8 cellular contexts compared by ENCODE assay signal in the genomic region with DNA sequence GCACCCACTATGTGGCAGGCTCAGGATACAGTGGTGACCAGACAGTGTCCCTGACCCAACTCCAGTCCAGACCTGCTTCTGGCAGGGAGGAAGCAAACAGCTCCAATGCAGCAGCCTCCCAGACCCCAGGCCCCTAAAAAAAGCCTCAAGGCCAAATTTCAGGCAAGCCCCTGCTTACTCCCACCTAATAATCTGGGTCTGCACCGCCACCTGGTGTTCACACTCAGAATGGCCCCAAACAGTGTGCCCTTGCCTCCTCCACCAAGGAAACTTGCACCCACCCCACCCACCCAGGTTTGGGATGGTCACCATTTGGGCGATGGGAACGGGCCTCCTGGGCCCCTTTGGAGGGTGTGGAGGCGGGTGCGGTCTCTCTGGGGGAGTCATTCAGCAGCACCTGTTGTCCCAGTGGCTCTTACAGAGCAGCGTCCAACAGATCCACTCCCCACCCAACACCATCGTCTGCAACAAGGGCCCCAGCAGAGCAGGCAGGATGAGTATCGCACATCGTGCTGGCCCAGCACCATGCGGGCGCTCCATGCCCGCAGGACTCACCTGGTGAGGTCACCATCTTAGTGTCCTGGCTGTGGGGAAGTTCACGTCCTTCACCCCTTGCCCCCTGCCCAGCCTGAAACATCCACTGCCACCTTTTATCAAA. TPM values are rescaled to one million over a fixed set of nuclear protein-coding genes. Genes with fewer than 3 reads are reported as not detected.
DNase-seq lines count a peak whose midpoint lies in the region; ATAC-seq, FAIRE-seq and TF ChIP-seq lines count a peak whose summit lies in the region.

No MANE protein-coding gene starts in this region.

- no peak overlapping the region for H4K91ac ChIP-seq in trophoblast cell (ENCODE audit: low read depth, low read length)

- H3K4me1 ChIP-seq in A673 (ENCODE audit: insufficient read depth, low read length, poor library complexity, severe bottlenecking) (no peaks in the 10 kb centered on the region), OCI-LY7 (ENCODE audit: insufficient read depth, low read length, poor library complexity, severe bottlenecking) (no peaks in the 10 kb centered on the region), trophoblast cell (ENCODE audit: control insufficient read depth in 1 of 2, insufficient read depth in 2 of 2, low read length in 2 of 2) (no peaks in the 10 kb centered on the region)

- TF ChIP-seq POLR2A in GM12891 (IDR thresholded peaks at IDR 0.05; ENCODE audit: low read depth, low read length) = no peak

- TF ChIP-seq CTCF in A673 (conservative IDR thresholded peaks at IDR 0.05; ENCODE audit: low read depth, low read length) (peak; percentile 55), OCI-LY7 (conservative IDR thresholded peaks at IDR 0.05; ENCODE audit: low read length) (peak; percentile 76), foreskin fibroblast (IDR thresholded peaks at IDR 0.05; ENCODE audit: low read depth, low read length) (peak; percentile 78)

- no peaks in the 10 kb centered on the region for H3K9me2 ChIP-seq in OCI-LY7 (ENCODE audit: insufficient read depth, low read length)

- intact Hi-C loops in A673 (cut with micrococcal nuclease; ENCODE audit: unreplicated experiment) (loop anchor here (2.0 kb wide), 1 partner anchor 203 kb away; no protein-coding TSS in a partner anchor), OCI-LY7 (cut with micrococcal nuclease; ENCODE audit: unreplicated experiment) (loop anchor here (2.0 to 5.0 kb wide), 2 partner anchors 27 to 62 kb away; a partner anchor contains a TSS)
- intact Hi-C loops in activated T-helper 1 cell treated with anti-CD3 and anti-CD28 coated beads, Interleukin-12 subunit alpha, Interleukin-12 subunit beta, Interleukin-2, Interleukin-4 antibody, amounts not matched to agents 30 ng/mL and 10 ng/mL and 1 ng/mL, durations not matched to agents 14 hours and 24 hours and 36 hours (cut with micrococcal nuclease) = loop anchor here (1.0 kb wide), 2 partner anchors 31 to 114 kb away; no protein-coding TSS in a partner anchor

- H3K27ac Mint-ChIP-seq in activated T-helper 1 cell treated with anti-CD3 and anti-CD28 coated beads, Interleukin-12 subunit alpha, Interleukin-12 subunit beta, Interleukin-2, Interleukin-4 antibody, amounts not matched to agents 30 ng/mL and 10 ng/mL and 1 ng/mL, durations not matched to agents 14 hours and 24 hours and 36 hours = no peak overlapping the region

- no peak for ATAC-seq in HG03280 (IDR thresholded peaks at IDR 0.05; ENCODE audit: unreplicated experiment)

- H3K4ac ChIP-seq in trophoblast cell (ENCODE audit: low read depth, low read length) = no peak overlapping the region

- no peak overlapping the region for H4K8ac ChIP-seq in trophoblast cell (ENCODE audit: low read depth, low read length)

- H3K4me3 ChIP-seq in A673 (ENCODE audit: low read depth, low read length, poor library complexity, severe bottlenecking) (no peak overlapping the region), OCI-LY7 (ENCODE audit: low read depth, low read length, poor library complexity, severe bottlenecking) (no peak overlapping the region), foreskin fibroblast (ENCODE audit: low read depth in 1 of 2, low read length in 2 of 2) (no peak overlapping the region), trophoblast cell (ENCODE audit: low read depth, low read length) (no peak overlapping the region)

- H3K27me3 ChIP-seq in A673 (replicated peaks; ENCODE audit: insufficient read depth, low read depth, low read length, poor library complexity) (no peaks in the 10 kb centered on the region), trophoblast cell (ENCODE audit: insufficient read depth, low read length) (no peaks in the 10 kb centered on the region)

- H3K4me1 Mint-ChIP-seq in activated T-helper 1 cell treated with anti-CD3 and anti-CD28 coated beads, Interleukin-12 subunit alpha, Interleukin-12 subunit beta, Interleukin-2, Interleukin-4 antibody, amounts not matched to agents 30 ng/mL and 10 ng/mL and 1 ng/mL, durations not matched to agents 14 hours and 24 hours and 36 hours (ENCODE audit: low read depth) = no peaks in the 10 kb centered on the region

- no peak overlapping the region for H2AK5ac ChIP-seq in trophoblast cell (ENCODE audit: low read length)

- no peak overlapping the region for H3K18ac ChIP-seq in trophoblast cell (ENCODE audit: low read length)

- H3K9me3 ChIP-seq in A673 (ENCODE audit: low read depth, low read length, poor library complexity, severe bottlenecking) (no peaks in the 10 kb centered on the region), OCI-LY7 (ENCODE audit: low read length) (no peaks in the 10 kb centered on the region), trophoblast cell (ENCODE audit: insufficient read depth, low read depth, low read length) (no peaks in the 10 kb centered on the region)

- H2BK12ac ChIP-seq in trophoblast cell (ENCODE audit: low read length) = no peak overlapping the region

- H3K27ac ChIP-seq in A673 (ENCODE audit: low read depth, low read length, poor library complexity, severe bottlenecking) (no peak overlapping the region), OCI-LY7 (ENCODE audit: low read depth, low read length, poor library complexity, severe bottlenecking) (no peak overlapping the region), trophoblast cell (ENCODE audit: low read depth, low read length) (no peak overlapping the region)

- no peak overlapping the region for H2BK5ac ChIP-seq in trophoblast cell (ENCODE audit: low read depth, low read length, poor library complexity)

- H3K23ac ChIP-seq in trophoblast cell (ENCODE audit: low read length) = no peak overlapping the region

- H3K4me2 ChIP-seq in OCI-LY7 (ENCODE audit: low read length) = no peak overlapping the region
- no peak overlapping the region for H3K4me2 ChIP-seq in trophoblast cell (ENCODE audit: low read length)

- no peak overlapping the region for H3K14ac ChIP-seq in trophoblast cell (ENCODE audit: low read length)

- H4K12ac ChIP-seq in trophoblast cell (ENCODE audit: low read depth, low read length) = no peak overlapping the region

- H3K36me3 Mint-ChIP-seq in activated T-helper 1 cell treated with anti-CD3 and anti-CD28 coated beads, Interleukin-12 subunit alpha, Interleukin-12 subunit beta, Interleukin-2, Interleukin-4 antibody, amounts not matched to agents 30 ng/mL and 10 ng/mL and 1 ng/mL, durations not matched to agents 14 hours and 24 hours and 36 hours (ENCODE audit: low read depth) = no peaks in the 10 kb centered on the region

- peaks cover under 1% of the 10 kb centered on the region for H3K27me3 Mint-ChIP-seq in activated T-helper 1 cell treated with anti-CD3 and anti-CD28 coated beads, Interleukin-12 subunit alpha, Interleukin-12 subunit beta, Interleukin-2, Interleukin-4 antibody, amounts not matched to agents 30 ng/mL and 10 ng/mL and 1 ng/mL, durations not matched to agents 14 hours and 24 hours and 36 hours (ENCODE audit: insufficient read depth)

- BruUV-seq in A673 (replicated peaks; lab: Mats Ljungman, UMichigan) (no TSS peak), OCI-LY7 (replicated peaks; lab: Mats Ljungman, UMichigan) (no TSS peak)

- H3K4me3 Mint-ChIP-seq in activated T-helper 1 cell treated with anti-CD3 and anti-CD28 coated beads, Interleukin-12 subunit alpha, Interleukin-12 subunit beta, Interleukin-2, Interleukin-4 antibody, amounts not matched to agents 30 ng/mL and 10 ng/mL and 1 ng/mL, durations not matched to agents 14 hours and 24 hours and 36 hours = no peak overlapping the region

- no CpG with 5 or more reads among the region's 13 CpGs for WGBS in trophoblast cell (ENCODE audit: extremely low coverage, insufficient coverage, insufficient read length)

- H2BK120ac ChIP-seq in trophoblast cell (ENCODE audit: insufficient read depth, low read length, poor library complexity) = no peak overlapping the region

- no peaks in the 10 kb centered on the region for H3K79me1 ChIP-seq in trophoblast cell (ENCODE audit: low read length)

- DNase-seq in A673 (ENCODE audit: low spot score) = peak; percentile 45
- DNase-seq in GM12891 (ENCODE audit: insufficient read length, low spot score) = peak; percentile 65
- peak; percentile 59 for DNase-seq in OCI-LY7 (ENCODE audit: low spot score)
- peak; percentile 49 for DNase-seq in activated T-helper 1 cell treated with anti-CD3 and anti-CD28 coated beads, Interleukin-12 subunit alpha, Interleukin-12 subunit beta, Interleukin-2, Interleukin-4 antibody, amounts not matched to agents 30 ng/mL and 10 ng/mL and 1 ng/mL, durations not matched to agents 14 hours and 24 hours and 36 hours (ENCODE audit: low spot score)
- DNase-seq in foreskin fibroblast = peak in 1 of 2 donors; percentile 65
- peak; percentile 58 to 74 for DNase-seq in trophoblast cell
- no peak for DNase-seq in GOT3 (lab: John Stamatoyannopoulos, UW)

- no peak overlapping the region for H3K9ac ChIP-seq in trophoblast cell (ENCODE audit: low read length)

- no peaks in the 10 kb centered on the region for H3K9me3 Mint-ChIP-seq in activated T-helper 1 cell treated with anti-CD3 and anti-CD28 coated beads, Interleukin-12 subunit alpha, Interleukin-12 subunit beta, Interleukin-2, Interleukin-4 antibody, amounts not matched to agents 30 ng/mL and 10 ng/mL and 1 ng/mL, durations not matched to agents 14 hours and 24 hours and 36 hours

- no peaks in the 10 kb centered on the region for H3K36me3 ChIP-seq in A673 (ENCODE audit: insufficient read depth, low read length, poor library complexity, severe bottlenecking)
- no peaks in the 10 kb centered on the region for H3K36me3 ChIP-seq in OCI-LY7 (ENCODE audit: insufficient read depth, low read length)
- H3K36me3 ChIP-seq in trophoblast cell (ENCODE audit: control insufficient read depth in 1 of 2, insufficient read depth in 2 of 2, low read length in 2 of 2) = no peaks in the 10 kb centered on the region

- H3K79me2 ChIP-seq in OCI-LY7 (ENCODE audit: insufficient read depth, low read depth, low read length) (no peaks in the 10 kb centered on the region), trophoblast cell (ENCODE audit: control insufficient read depth, insufficient read depth, low read length, poor library complexity) (no peaks in the 10 kb centered on the region)

- peak; percentile 68 for FAIRE-seq in GM12891 (lab: Jason Lieb, UNC)

- POLR2A ChIA-PET in A673 (lab: Charles Lee; ENCODE audit: low non-redundant PET) = no interaction called here
- POLR2A ChIA-PET in OCI-LY7 (lab: Charles Lee) = no interaction called here

- H2AFZ ChIP-seq in OCI-LY7 (ENCODE audit: low read length) (no peak overlapping the region), trophoblast cell (ENCODE audit: insufficient read depth, low read length, poor library complexity) (no peak overlapping the region)

- CTCF ChIA-PET in A673 (lab: Charles Lee) = no interaction called here
- CTCF ChIA-PET in OCI-LY7 (lab: Charles Lee; ENCODE audit: unreplicated experiment) = interaction anchor here (0.5 to 0.9 kb wide), 3 partner anchors 42 to 201 kb away, joined by 3 to 4 read pairs (median 3); no protein-coding TSS in a partner anchor

- no peaks in the 10 kb centered on the region for H4K20me1 ChIP-seq in OCI-LY7 (ENCODE audit: insufficient read depth, low read length)

RNA-seq across cellular contexts. Expression of a gene that starts 17.3 kb away (rescaled TPM):
- total RNA-seq in A673 (2021) (1.5 and 4.9 TPM in 2 replicates), OCI-LY7 (2022) (8.0 and 9.5 TPM in 2 replicates)
- polyA plus RNA-seq in GM12891 (2012; ENCODE audit: low read depth, missing spikeins) = 0.83 TPM
- 3.9 and 8.0 TPM in 2 replicates for total RNA-seq in OCI-LY7 (2014; rRNA removed; shearing (Covaris generic))
- 21.5 and 21.9 TPM in 2 replicates for total RNA-seq in activated T-helper 1 cell treated with anti-CD3 and anti-CD28 coated beads, Interleukin-12 subunit alpha, Interleukin-12 subunit beta, Interleukin-2, Interleukin-4 antibody, amounts not matched to agents 30 ng/mL and 10 ng/mL and 1 ng/mL, durations not matched to agents 14 hours and 24 hours and 36 hours
- polyA plus RNA-seq in trophoblast cell (2013) = 1.2 TPM in 2 replicates

RNA-seq across cellular contexts. Expression of a gene that starts 19.1 kb away (rescaled TPM):
- total RNA-seq in A673 (2021) = 5.7 and 7.9 TPM in 2 replicates
- polyA plus RNA-seq in GM12891 (2012; ENCODE audit: low read depth, missing spikeins) = 10.5 TPM
- total RNA-seq in OCI-LY7 (2014; rRNA removed; shearing (Covaris generic)) = 18.9 and 19.3 TPM in 2 replicates
- 27.4 and 30.1 TPM in 2 replicates for total RNA-seq in OCI-LY7 (2022)
- 54.1 and 58.0 TPM in 2 replicates for total RNA-seq in activated T-helper 1 cell treated with anti-CD3 and anti-CD28 coated beads, Interleukin-12 subunit alpha, Interleukin-12 subunit beta, Interleukin-2, Interleukin-4 antibody, amounts not matched to agents 30 ng/mL and 10 ng/mL and 1 ng/mL, durations not matched to agents 14 hours and 24 hours and 36 hours
- polyA plus RNA-seq in trophoblast cell (2013) = 10.6 and 11.1 TPM in 2 replicates

RNA-seq across cellular contexts. Expression of a gene that starts 46.8 kb away (rescaled TPM):
- total RNA-seq in A673 (2021) = 0.17 and 0.68 TPM in 2 replicates
- polyA plus RNA-seq in GM12891 (2012; ENCODE audit: low read depth, missing spikeins) = 0.03 TPM
- 0.09 TPM in 1 of 2 replicates, not detected in the other for total RNA-seq in OCI-LY7 (2014; rRNA removed; shearing (Covaris generic))
- 0.21 and 0.28 TPM in 2 replicates for total RNA-seq in OCI-LY7 (2022)
- 0.52 and 0.78 TPM in 2 replicates for total RNA-seq in activated T-helper 1 cell treated with anti-CD3 and anti-CD28 coated beads, Interleukin-12 subunit alpha, Interleukin-12 subunit beta, Interleukin-2, Interleukin-4 antibody, amounts not matched to agents 30 ng/mL and 10 ng/mL and 1 ng/mL, durations not matched to agents 14 hours and 24 hours and 36 hours
- polyA plus RNA-seq in trophoblast cell (2013) = 0.22 and 0.26 TPM in 2 replicates
